ENCODE assay signal across 3 cellular contexts in genomic region chr16:70627696-70628095, GRCh38.
TF ChIP-seq lines count a peak whose summit lies in the region.

No MANE protein-coding gene starts in this region.

TF ChIP-seq in HepG2, 621 proteins besides CTCF, POLR2A, EP300 and RAD21:
- TF ChIP-seq ARID2 (CRISPR knock-in tag; IDR thresholded peaks at IDR 0.05; ENCODE audit: borderline replicate concordance) = no peak
- peak; percentile 98 for TF ChIP-seq MNT (IDR thresholded peaks at IDR 0.05)
- TF ChIP-seq MIER3 (CRISPR knock-in tag; IDR thresholded peaks at IDR 0.05; ENCODE audit: borderline replicate concordance) = no peak

TF ChIP-seq in WTC11, 78 proteins besides CTCF, POLR2A, EP300 and RAD21:
- TF ChIP-seq ZNF121 (CRISPR knock-in tag; IDR thresholded peaks at IDR 0.05) (0 out of 2 replicates have a peak, but pooled peaks have one; percentile 7), KAT7 (CRISPR knock-in tag; IDR thresholded peaks at IDR 0.05; ENCODE audit: borderline replicate concordance) (no peak)
TF ChIP-seq in WTC11: peak in this region for 1.

TF ChIP-seq in H1, 55 proteins besides CTCF, POLR2A, EP300 and RAD21:
- TF ChIP-seq TBP (IDR thresholded peaks at IDR 0.05; ENCODE audit: low read depth, low read length) (no peak), TAF7 (optimal IDR thresholded peaks at IDR 0.05; ENCODE audit: borderline replicate concordance, low read depth, low read length) (no peak), ASH2L (IDR thresholded peaks at IDR 0.05; ENCODE audit: low read length) (no peak), JUND (IDR thresholded peaks at IDR 0.05; ENCODE audit: low read length) (no peak), ATF3 (IDR thresholded peaks at IDR 0.05; ENCODE audit: insufficient read depth, low read depth, low read length) (no peak), BCL11A (IDR thresholded peaks at IDR 0.05; ENCODE audit: low read depth in 2 of 2, low read length in 2 of 2) (no peak), RBBP5 (IDR thresholded peaks at IDR 0.05; ENCODE audit: borderline replicate concordance, low read depth, low read length) (no peak), SIN3A (conservative IDR thresholded peaks at IDR 0.05 in 1 of 2, IDR thresholded peaks at IDR 0.05 in 1 of 2; ENCODE audit: low read depth in 1 of 2, low read length in 2 of 2) (no peak), SIRT6 (IDR thresholded peaks at IDR 0.05; ENCODE audit: low read length) (no peak), BACH1 (IDR thresholded peaks at IDR 0.05; ENCODE audit: low read length) (no peak), POU5F1 (IDR thresholded peaks at IDR 0.05; ENCODE audit: low read depth, low read length) (no peak), CHD1 (IDR thresholded peaks at IDR 0.05; ENCODE audit: low read depth, low read length) (no peak), CTBP2 (IDR thresholded peaks at IDR 0.05; ENCODE audit: borderline replicate concordance, insufficient read depth, insufficient read length, low read length) (no peak), USF2 (IDR thresholded peaks at IDR 0.05; ENCODE audit: low read length) (no peak), JUN (IDR thresholded peaks at IDR 0.05; ENCODE audit: low read depth, low read length) (no peak), RNF2 (IDR thresholded peaks at IDR 0.05; ENCODE audit: borderline replicate concordance, low read depth, low read length, missing control alignments, poor library complexity, severe bottlenecking) (no peak), TAF1 (IDR thresholded peaks at IDR 0.05; ENCODE audit: low read depth, low read length) (no peak), CREB1 (IDR thresholded peaks at IDR 0.05) (no peak)
